8 cellular contexts compared by ENCODE assay signal in genomic region chr14:105968291-105968690, GRCh38.
"Had no signal": no experiment of that assay in that cellular context is flagged by ENCODE, and none has a peak within 500 bp of the region (broad histone marks: within the 10 kb centered on the region; RNA-seq: fewer than 3 reads in every experiment).

No MANE protein-coding gene starts in this region.

- H3K9ac ChIP-seq: KMS-11 had no signal

- H3K4me3 ChIP-seq: K562 had no signal

- H3K27ac Mint-ChIP-seq: IgD-negative memory B cell had no signal

- H3K4me2 ChIP-seq: KMS-11 had no signal

- H3K27ac ChIP-seq: HL-60, KMS-11 had no signal

- H3K36me3 Mint-ChIP-seq: IgD-negative memory B cell had no signal

- DNase-seq: IMR-90, KBM-7, KG1 had no signal

- H3K9me3 Mint-ChIP-seq: IgD-negative memory B cell had no signal

- ATAC-seq: HepG2, K562 had no signal

- H3K27me3 Mint-ChIP-seq: IgD-negative memory B cell had no signal
